In the genomic region with DNA sequence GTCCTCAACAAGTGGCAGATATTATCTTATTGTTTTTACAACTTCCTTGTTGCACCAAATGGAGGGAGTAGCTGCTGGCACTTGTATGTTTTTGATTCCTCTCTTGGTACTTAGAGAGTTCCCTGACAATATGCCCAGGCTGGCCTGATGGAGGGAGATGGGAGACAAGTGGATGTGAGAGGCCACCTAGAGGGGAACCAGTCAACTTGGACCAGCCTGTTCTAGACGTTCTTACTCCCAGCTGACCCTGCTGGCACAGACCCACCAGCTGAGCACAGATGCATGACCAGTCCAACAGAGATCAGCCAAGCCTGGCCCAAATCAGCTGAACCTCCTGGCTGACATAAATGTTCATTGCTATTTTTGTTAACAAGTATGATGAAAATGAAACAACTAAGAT, we compare ENCODE assay signal across 9 cellular contexts.
DNase-seq lines count a peak whose midpoint lies in the region; ATAC-seq, FAIRE-seq and TF ChIP-seq lines count a peak whose summit lies in the region.
"Had no signal": no experiment of that assay in that cellular context is flagged by ENCODE, and none has a peak within 500 bp of the region (broad histone marks: within the 10 kb centered on the region; RNA-seq: fewer than 3 reads in every experiment).

No MANE protein-coding gene starts in this region.

- SMC1A ChIA-PET in GM12878 (lab: Charles Lee; ENCODE audit: uncharacterized antibody, unreplicated experiment) = no interaction called here

- peak; percentile 38; the same call in 1 of the 3 replicates for ATAC-seq in GM12878
- ATAC-seq in left colon = no peak
- no peak for ATAC-seq in GM19035 (IDR thresholded peaks at IDR 0.05; ENCODE audit: unreplicated experiment)

- WGBS in GM12878 (ENCODE audit: insufficient coverage, insufficient replicate concordance, low lambda C conversion rate, missing lambda C conversion rate) = 0% methylated on average over 1 of the region's 1 CpG

- no peaks in the 10 kb centered on the region for H4K20me1 ChIP-seq in GM12878 (ENCODE audit: control insufficient read depth, insufficient read depth)

- H2AFZ ChIP-seq in GM12878 (ENCODE audit: control insufficient read depth, low read depth, low read length) = no peak overlapping the region

- intact Hi-C loops in GM12878 (cut with micrococcal nuclease; ENCODE audit: unreplicated experiment) = no loop called here
- intact Hi-C loops in left colon (cut with DNase I, micrococcal nuclease) = no loop called here

- H3K9me3 ChIP-seq in BE2C (no peaks in the 10 kb centered on the region), GM12878 (replicated peaks; ENCODE audit: control insufficient read depth, insufficient read depth, low read length) (no peaks in the 10 kb centered on the region)

- H3K4me3 ChIP-seq in BE2C (ENCODE audit: low read depth, low read length) = no peak overlapping the region
- no peak overlapping the region for H3K4me3 ChIP-seq in GM12878

- TF ChIP-seq RAD21 in GM12878 (IDR thresholded peaks at IDR 0.05; ENCODE audit: insufficient read depth, low read depth, low read length) = no peak

- POLR2A ChIA-PET in GM12878 (lab: Charles Lee) = no interaction called here

- CTCF ChIA-PET in GM12878 (lab: Yijun Ruan, JAX) = interaction anchor here (1.2 to 1.7 kb wide), 3 partner anchors 24 to 55 kb away, joined by 3 to 4 read pairs (median 3); no protein-coding TSS in a partner anchor

- no peak for FAIRE-seq in GM12878 (lab: Jason Lieb, UNC)

- DNase-seq in BE2C = peak; percentile 59
- peak; percentile 16 for DNase-seq in HPDE6-E6E7 (ENCODE audit: extremely low spot score)
- no peak for DNase-seq in GM12878 (ENCODE audit: low read depth, low spot score)
- DNase-seq in left colon = peak; percentile 20 to 32
- DNase-seq in NCI-H1048 (lab: John Stamatoyannopoulos, UW) = no peak
- DNase-seq in activated gamma-delta T cell treated with Interleukin-2 at 50 U/mL for 16 hours = no peak
- no peak for DNase-seq in T-helper 1 cell
- DNase-seq: KBM-7 had no signal

- no peak for TF ChIP-seq EP300 in GM12878 (IDR thresholded peaks at IDR 0.05; ENCODE audit: borderline replicate concordance in 1 of 2, control insufficient read depth in 1 of 2, low read depth in 2 of 2, low read length in 2 of 2)

- no peaks in the 10 kb centered on the region for H3K27me3 ChIP-seq in BE2C
- no peaks in the 10 kb centered on the region; a peak in 1 of 4 replicates for H3K27me3 ChIP-seq in GM12878 (replicated peaks in 1 of 2; ENCODE audit: control insufficient read depth in 2 of 2, insufficient read depth in 2 of 2, low read length in 1 of 2)

- RAD21 ChIA-PET in GM12878 (lab: Charles Lee; ENCODE audit: unreplicated experiment) = no interaction called here

- H3K4me2 ChIP-seq in GM12878 (ENCODE audit: control insufficient read depth, insufficient read depth) = no peak overlapping the region

- no peak for TF ChIP-seq POLR2A in GM12878 (IDR thresholded peaks at IDR 0.05; ENCODE audit: low read depth, low read length)

- BruUV-seq in GM12878 (replicated peaks; lab: Mats Ljungman, UMichigan) = no TSS peak

- no peak overlapping the region for H3K9ac ChIP-seq in GM12878 (ENCODE audit: control insufficient read depth, insufficient read depth, low read length)

- H3K27ac ChIP-seq in GM12878 (ENCODE audit: control insufficient read depth, insufficient read depth) = no peak overlapping the region

- no peaks in the 10 kb centered on the region for H3K4me1 ChIP-seq in BE2C
- no peaks in the 10 kb centered on the region for H3K4me1 ChIP-seq in GM12878 (ENCODE audit: control insufficient read depth, insufficient read depth, low read length)

- in situ Hi-C loops in GM12878 (cut with MboI) = no loop called here

- H3K36me3 ChIP-seq in BE2C (no peaks in the 10 kb centered on the region), GM12878 (ENCODE audit: control insufficient read depth in 2 of 2, insufficient read depth in 2 of 2, low read length in 1 of 2) (no peaks in the 10 kb centered on the region)

- TF ChIP-seq CTCF in BE2C (IDR thresholded peaks at IDR 0.05; ENCODE audit: low read depth, low read length) (peak; percentile 53), GM12878 (IDR thresholded peaks at IDR 0.05 in 2 of 3, conservative IDR thresholded peaks at IDR 0.05 in 1 of 3; ENCODE audit: control insufficient read depth in 2 of 3, extremely low read depth in 1 of 3, insufficient read depth in 1 of 3, low read depth in 3 of 3, low read length in 3 of 3) (0 out of 6 replicates have a peak, but pooled peaks of 1 of the 3 experiments have one; percentile 14)

- no peaks in the 10 kb centered on the region for H3K79me2 ChIP-seq in GM12878 (ENCODE audit: control insufficient read depth, insufficient read depth, low read length)

TF ChIP-seq in GM12878, 131 proteins besides CTCF, POLR2A, EP300 and RAD21:
- TF ChIP-seq RBBP5 (conservative IDR thresholded peaks at IDR 0.05) (no peak), RFX5 (IDR thresholded peaks at IDR 0.05; ENCODE audit: low read depth, low read length) (no peak), MTA2 (IDR thresholded peaks at IDR 0.05; ENCODE audit: low read depth) (no peak), NR2C1 (IDR thresholded peaks at IDR 0.05) (no peak), BMI1 (IDR thresholded peaks at IDR 0.05; ENCODE audit: borderline replicate concordance) (no peak), SIN3A (IDR thresholded peaks at IDR 0.05; ENCODE audit: low read depth, low read length) (no peak), ZNF217 (IDR thresholded peaks at IDR 0.05) (no peak)
- TF ChIP-seq, protein P1, sequence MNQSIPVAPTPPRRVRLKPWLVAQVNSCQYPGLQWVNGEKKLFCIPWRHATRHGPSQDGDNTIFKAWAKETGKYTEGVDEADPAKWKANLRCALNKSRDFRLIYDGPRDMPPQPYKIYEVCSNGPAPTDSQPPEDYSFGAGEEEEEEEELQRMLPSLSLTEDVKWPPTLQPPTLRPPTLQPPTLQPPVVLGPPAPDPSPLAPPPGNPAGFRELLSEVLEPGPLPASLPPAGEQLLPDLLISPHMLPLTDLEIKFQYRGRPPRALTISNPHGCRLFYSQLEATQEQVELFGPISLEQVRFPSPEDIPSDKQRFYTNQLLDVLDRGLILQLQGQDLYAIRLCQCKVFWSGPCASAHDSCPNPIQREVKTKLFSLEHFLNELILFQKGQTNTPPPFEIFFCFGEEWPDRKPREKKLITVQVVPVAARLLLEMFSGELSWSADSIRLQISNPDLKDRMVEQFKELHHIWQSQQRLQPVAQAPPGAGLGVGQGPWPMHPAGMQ (IDR thresholded peaks at IDR 0.05; ENCODE audit: borderline replicate concordance) = no peak

Comparison
In these comparisons a context has a peak if more than half of its experiments do, and no peak if none do; other contexts are left out.
1. DNase-seq: peak in BE2C (single experiment), HPDE6-E6E7 (single experiment) and left colon (2 of 2); none in GM12878 (single experiment), NCI-H1048 (single experiment), activated gamma-delta T cell treated with Interleukin-2 at 50 U/mL for 16 hours (single experiment) and T-helper 1 cell (0 of 5).